15 cellular contexts compared by ENCODE assay signal in genomic region chr6:98976674-98977365, GRCh38.
"Had no signal": no experiment of that assay in that cellular context is flagged by ENCODE, and none has a peak within 500 bp of the region (broad histone marks: within the 10 kb centered on the region; RNA-seq: fewer than 3 reads in every experiment).

No MANE protein-coding gene starts in this region.

- H3K27ac ChIP-seq: hepatocyte, prostate gland, sigmoid colon, transverse colon had no signal

- ATAC-seq: activated T-cell treated with anti-CD3 and anti-CD28 coated beads, Interleukin-2, amount 50 U/mL, for 72 hours; natural killer cell treated with Interleukin-12 subunit alpha and Interleukin-12 subunit beta and Interleukin-15 and Interleukin-18, amount 100 ng/mL, for 72 hours had no signal

- H3K4me3 ChIP-seq: hepatocyte, prostate gland, sigmoid colon, transverse colon had no signal

- DNase-seq: activated CD4-positive, alpha-beta T cell treated with anti-CD3 and anti-CD28 coated beads for 48 hours; activated CD8-positive, alpha-beta memory T cell treated with anti-CD3 and anti-CD28 coated beads, Interleukin-2, amount 50 U/mL, for 48 hours; activated gamma-delta T cell treated with Interleukin-2 at 50 U/mL for 16 hours; activated T-cell treated with anti-CD3 and anti-CD28 coated beads, Interleukin-2, amount 50 U/mL, for 72 hours; amniotic stem cell; kidney; mesendoderm; sigmoid colon; stimulated activated CD4-positive, alpha-beta T cell treated with anti-CD3 and anti-CD28 coated beads, Interleukin-12 subunit alpha, Interleukin-12 subunit beta, amount 100 ng/mL, for 4 hours; stimulated activated naive CD4-positive, alpha-beta T cell; SW 1271; transverse colon had no signal

- H3K27me3 ChIP-seq: hepatocyte, sigmoid colon, transverse colon had no signal
